In genomic region chr2:135875491-135876065, GRCh38 we compare ENCODE assay signal across 8 cellular contexts. TPM values are rescaled to one million over a fixed set of nuclear protein-coding genes. Genes with fewer than 3 reads are reported as not detected.
DNase-seq lines count a peak whose midpoint lies in the region; TF ChIP-seq lines count a peak whose summit lies in the region.

No MANE protein-coding gene starts in this region.

- intact Hi-C loops in breast epithelium (cut with DNase I; ENCODE audit: low total_unique reads), result no loop called here

- peaks cover 15% of the 10 kb centered on the region for H3K36me3 ChIP-seq in H7 (replicated peaks; ENCODE audit: control insufficient read depth, insufficient read depth, low read length)
- no peaks in the 10 kb centered on the region for H3K36me3 ChIP-seq in breast epithelium

- H3K4me1 ChIP-seq in breast epithelium, result peaks cover 0 to 6% of the 10 kb centered on the region in 2 donors

- H3K9me3 ChIP-seq in breast epithelium, result no peaks in the 10 kb centered on the region

- TF ChIP-seq POLR2A in breast epithelium (IDR thresholded peaks at IDR 0.05), result no peak

- H3K4me3 ChIP-seq in H7 (ENCODE audit: insufficient read depth, low read depth, low read length), result peak overlapping the region; percentile 88
- H3K4me3 ChIP-seq in LNCaP clone FGC (ENCODE audit: low read depth, low read length), result peak overlapping the region; percentile 69
- peak overlapping the region; percentile 67 to 85 (median 82) for H3K4me3 ChIP-seq in breast epithelium

- H3K27ac ChIP-seq in VCaP (peak overlapping the region; percentile 79), breast epithelium (peak overlapping the region; percentile 88)

- H3K27me3 ChIP-seq in H7 (ENCODE audit: control insufficient read depth, insufficient read depth, low read length) (no peaks in the 10 kb centered on the region), breast epithelium (no peaks in the 10 kb centered on the region)

- in situ Hi-C loops in GM13977 (cut with MboI; ENCODE audit: low pct_unique_long_range_greater_than_20kb, low sequenced_read_pairs, unreplicated experiment), result no loop called here

- TF ChIP-seq CTCF in GM13977 (IDR thresholded peaks at IDR 0.05; ENCODE audit: extremely low read depth, insufficient read depth, missing control alignments) (no peak), LNCaP clone FGC (IDR thresholded peaks at IDR 0.05; ENCODE audit: control insufficient read depth, extremely low read depth, insufficient read depth) (no peak), VCaP (conservative IDR thresholded peaks at IDR 0.05) (no peak), breast epithelium (IDR thresholded peaks at IDR 0.05) (no peak)

- DNase-seq in GM13977 (ENCODE audit: low spot score) (peak; percentile 75), H7 (peak; percentile 77), LNCaP clone FGC (ENCODE audit: low read depth) (no peak), breast epithelium (ENCODE audit: low spot score in 2 of 2) (peak; percentile 21 to 58), kidney glomerular epithelial cell (lab: John Stamatoyannopoulos, UW) (peak; percentile 7), NCI-H128 (lab: John Stamatoyannopoulos, UW; ENCODE audit: unreplicated experiment) (no peak)
- DNase-seq in stimulated activated CD4-positive, alpha-beta T cell treated with anti-CD3 and anti-CD28 coated beads, Interleukin-1b, Interleukin-23, amount 100 ng/mL, for 48 hours, result peak; percentile 85

RNA-seq across cellular contexts. Expression of gene MCM6, which starts 0.7 kb away (rescaled TPM):
- total RNA-seq in H7 (2014; rRNA removed; shearing (Covaris generic)), result 53.6 and 61.6 TPM in 2 replicates
- total RNA-seq in breast epithelium, result 10 to 100 TPM; 10.9 to 11.8 (median 11.3) TPM

RNA-seq across cellular contexts. Expression of gene LCT, which starts 38.6 kb away (rescaled TPM):
- 0.03 TPM in 1 of 2 replicates, not detected in the other for total RNA-seq in H7 (2014; rRNA removed; shearing (Covaris generic))
- total RNA-seq in breast epithelium, result not detected

Comparison
In these comparisons a context has a peak if more than half of its experiments do, and no peak if none do; other contexts are left out.
1. DNase-seq: peak in GM13977 (single experiment), H7 (single experiment), breast epithelium (2 of 2), kidney glomerular epithelial cell (single experiment) and stimulated activated CD4-positive, alpha-beta T cell treated with anti-CD3 and anti-CD28 coated beads, Interleukin-1b, Interleukin-23, amount 100 ng/mL, for 48 hours (single experiment); none in LNCaP clone FGC (single experiment) and NCI-H128 (single experiment).
2. Peak in every context shown above with its lines, with median percentiles within 50 percentile points of each other: H3K4me3 ChIP-seq.